Comparison of ENCODE assay signal across 1 cellular context in genomic region chr22:46651316-46651715, GRCh38.
TF ChIP-seq lines count a peak whose summit lies in the region.

No MANE protein-coding gene starts in this region.

TF ChIP-seq in K562, 482 proteins besides CTCF, POLR2A, EP300 and RAD21:
- TF ChIP-seq SRF (CRISPR knock-in tag; IDR thresholded peaks at IDR 0.05) (no peak), USF1 (CRISPR knock-in tag; IDR thresholded peaks at IDR 0.05) (0 out of 2 replicates have a peak, but pooled peaks have one; percentile 10)
